Comparison of ENCODE assay signal across 9 cellular contexts in genomic region chr4:186201535-186202230, GRCh38. TPM values are rescaled to one million over a fixed set of nuclear protein-coding genes. Genes with fewer than 3 reads are reported as not detected.
DNase-seq lines count a peak whose midpoint lies in the region; ATAC-seq, FAIRE-seq and TF ChIP-seq lines count a peak whose summit lies in the region.
"Had no signal": no experiment of that assay in that cellular context is flagged by ENCODE, and none has a peak within 500 bp of the region (broad histone marks: within the 10 kb centered on the region; RNA-seq: fewer than 3 reads in every experiment).

No MANE protein-coding gene starts in this region.

- no peak overlapping the region for H3K27ac Mint-ChIP-seq in stimulated activated memory B cell treated with anti-CD40 and anti-IgM and Interleukin-4, amounts not matched to agents 10 μg/mL and 1 μg/mL and 100 μg/mL, for 72 hours

- peaks cover 2% of the 10 kb centered on the region for H3K9me3 Mint-ChIP-seq in stimulated activated memory B cell treated with anti-CD40 and anti-IgM and Interleukin-4, amounts not matched to agents 10 μg/mL and 1 μg/mL and 100 μg/mL, for 72 hours

- WGBS in body of pancreas, 2 donors: 27 to 40% methylated on average over 9 of the region's 9 CpGs
- 31% methylated on average over 9 of the region's 9 CpGs for WGBS in liver

- TF ChIP-seq POLR2A in body of pancreas (IDR thresholded peaks at IDR 0.05): no peak

- TF ChIP-seq CTCF in body of pancreas (IDR thresholded peaks at IDR 0.05) (peak; percentile 63 to 92 (median 82)), liver (IDR thresholded peaks at IDR 0.05; ENCODE audit: low read depth, low read length, missing input control) (peak; percentile 85)

- H3K4me1 Mint-ChIP-seq in stimulated activated memory B cell treated with anti-CD40 and anti-IgM and Interleukin-4, amounts not matched to agents 10 μg/mL and 1 μg/mL and 100 μg/mL, for 72 hours: peaks cover 7% of the 10 kb centered on the region

- peak; percentile 35 for DNase-seq in DMS153 (lab: John Stamatoyannopoulos, UW)
- DNase-seq in HTR-8/SVneo (ENCODE audit: insufficient read length, low spot score): peak; percentile 48
- peak; percentile 33 for DNase-seq in T-helper 9 cell
- peak; percentile 68 to 78 (median 73) for DNase-seq in body of pancreas
- no peak for DNase-seq in middle frontal gyrus (ENCODE audit: extremely low spot score, low spot score)

- H3K27me3 ChIP-seq in body of pancreas (no peaks in the 10 kb centered on the region), liver (ENCODE audit: control insufficient read depth in 4 of 4, insufficient read depth in 4 of 4, low read length in 3 of 4) (no peaks in the 10 kb centered on the region)
- H3K27me3 ChIP-seq: SJCRH30 had no signal

- no peak overlapping the region for H3K4me3 Mint-ChIP-seq in stimulated activated memory B cell treated with anti-CD40 and anti-IgM and Interleukin-4, amounts not matched to agents 10 μg/mL and 1 μg/mL and 100 μg/mL, for 72 hours

- H3K9me3 ChIP-seq in body of pancreas (no peaks in the 10 kb centered on the region), liver (ENCODE audit: control insufficient read depth in 4 of 4, low read length in 3 of 4) (no peaks in the 10 kb centered on the region)
- H3K9me3 ChIP-seq: SJCRH30 had no signal

- FAIRE-seq in HTR-8/SVneo (lab: Jason Lieb, UNC): peak; percentile 28

- peak overlapping the region in 2 of 4 donors; percentile 29 to 47 for H3K27ac ChIP-seq in body of pancreas
- peak overlapping the region in 1 of 2 donors; percentile 32 for H3K27ac ChIP-seq in liver (ENCODE audit: low read depth in 1 of 2, low read length in 2 of 2)
- H3K27ac ChIP-seq: SJCRH30 had no signal

- H3K9ac ChIP-seq in liver (ENCODE audit: low read depth in 1 of 2, low read length in 2 of 2): no peak overlapping the region

- no peaks in the 10 kb centered on the region for H3K27me3 Mint-ChIP-seq in stimulated activated memory B cell treated with anti-CD40 and anti-IgM and Interleukin-4, amounts not matched to agents 10 μg/mL and 1 μg/mL and 100 μg/mL, for 72 hours

- H3K36me3 ChIP-seq in body of pancreas (replicated peaks in 1 of 2; ENCODE audit: insufficient read depth in 1 of 2, low read depth in 2 of 2) (peaks cover 0 to 3% of the 10 kb centered on the region in 2 donors), liver (ENCODE audit: control insufficient read depth in 4 of 4, insufficient read depth in 3 of 4, low read depth in 1 of 4, low read length in 3 of 4) (peaks cover 2 to 42% (median 31%) of the 10 kb centered on the region in 4 donors)
- H3K36me3 ChIP-seq: SJCRH30 had no signal

- H3K4me3 ChIP-seq in body of pancreas: no peak overlapping the region
- no peak overlapping the region for H3K4me3 ChIP-seq in liver (ENCODE audit: low read depth in 1 of 3, low read length in 3 of 3)
- H3K4me3 ChIP-seq: SJCRH30 had no signal

- H3K36me3 Mint-ChIP-seq in stimulated activated memory B cell treated with anti-CD40 and anti-IgM and Interleukin-4, amounts not matched to agents 10 μg/mL and 1 μg/mL and 100 μg/mL, for 72 hours: peaks cover 13% of the 10 kb centered on the region

- ATAC-seq in GM21423 (IDR thresholded peaks at IDR 0.05; ENCODE audit: unreplicated experiment): peak; percentile 80
- ATAC-seq in body of pancreas: peak; percentile 98
- peak; percentile 94 for ATAC-seq in stimulated activated memory B cell treated with anti-CD40 and anti-IgM and Interleukin-4, amounts not matched to agents 10 μg/mL and 1 μg/mL and 100 μg/mL, for 72 hours

- TF ChIP-seq RAD21 in liver (IDR thresholded peaks at IDR 0.05): peak; percentile 74 to 84

- intact Hi-C loops in body of pancreas (cut with DNase I): no loop called here

- H3K4me1 ChIP-seq in body of pancreas: no peaks in the 10 kb centered on the region
- H3K4me1 ChIP-seq in liver (ENCODE audit: control insufficient read depth in 4 of 4, insufficient read depth in 4 of 4, low read length in 3 of 4): peaks cover 0 to 3% (median 0%) of the 10 kb centered on the region in 4 donors
- H3K4me1 ChIP-seq: SJCRH30 had no signal

TF ChIP-seq in liver, 16 proteins besides CTCF, POLR2A, EP300 and RAD21:
- TF ChIP-seq HNF4G (IDR thresholded peaks at IDR 0.05): no peak
- TF ChIP-seq, protein P1, sequence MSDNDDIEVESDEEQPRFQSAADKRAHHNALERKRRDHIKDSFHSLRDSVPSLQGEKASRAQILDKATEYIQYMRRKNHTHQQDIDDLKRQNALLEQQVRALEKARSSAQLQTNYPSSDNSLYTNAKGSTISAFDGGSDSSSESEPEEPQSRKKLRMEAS (IDR thresholded peaks at IDR 0.05): peak; percentile 70
- peak; percentile 19 for TF ChIP-seq SP1 (IDR thresholded peaks at IDR 0.05)
- TF ChIP-seq ATF3 (IDR thresholded peaks at IDR 0.05): no peak
- TF ChIP-seq RXRA (IDR thresholded peaks at IDR 0.05): peak; percentile 17 to 23
- peak; percentile 72 for TF ChIP-seq YY1 (IDR thresholded peaks at IDR 0.05)
- peak in 1 of 2 donors; percentile 28 for TF ChIP-seq HNF4A (conservative IDR thresholded peaks at IDR 0.05)
- no peak for TF ChIP-seq JUND (IDR thresholded peaks at IDR 0.05)
- TF ChIP-seq, protein P2, sequence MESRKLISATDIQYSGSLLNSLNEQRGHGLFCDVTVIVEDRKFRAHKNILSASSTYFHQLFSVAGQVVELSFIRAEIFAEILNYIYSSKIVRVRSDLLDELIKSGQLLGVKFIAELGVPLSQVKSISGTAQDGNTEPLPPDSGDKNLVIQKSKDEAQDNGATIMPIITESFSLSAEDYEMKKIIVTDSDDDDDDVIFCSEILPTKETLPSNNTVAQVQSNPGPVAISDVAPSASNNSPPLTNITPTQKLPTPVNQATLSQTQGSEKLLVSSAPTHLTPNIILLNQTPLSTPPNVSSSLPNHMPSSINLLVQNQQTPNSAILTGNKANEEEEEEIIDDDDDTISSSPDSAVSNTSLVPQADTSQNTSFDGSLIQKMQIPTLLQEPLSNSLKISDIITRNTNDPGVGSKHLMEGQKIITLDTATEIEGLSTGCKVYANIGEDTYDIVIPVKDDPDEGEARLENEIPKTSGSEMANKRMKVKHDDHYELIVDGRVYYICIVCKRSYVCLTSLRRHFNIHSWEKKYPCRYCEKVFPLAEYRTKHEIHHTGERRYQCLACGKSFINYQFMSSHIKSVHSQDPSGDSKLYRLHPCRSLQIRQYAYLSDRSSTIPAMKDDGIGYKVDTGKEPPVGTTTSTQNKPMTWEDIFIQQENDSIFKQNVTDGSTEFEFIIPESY (IDR thresholded peaks at IDR 0.05): no peak
- no peak for TF ChIP-seq FOXA2 (IDR thresholded peaks at IDR 0.05)

RNA-seq across cellular contexts. Expression of gene CYP4V2, which starts 10.3 kb away (rescaled TPM):
- total RNA-seq in body of pancreas (10 to 100 TPM; 62.8 to 65.3 TPM), liver (100 to 1,000 TPM in 1 of 2 donors, 10 to 100 TPM in 1; 28.4 to 119 TPM)
- 10 to 100 TPM; 27.9 to 41.8 TPM for polyA plus RNA-seq in liver

RNA-seq across cellular contexts. Expression of gene KLKB1, which starts 25.6 kb away (rescaled TPM):
- total RNA-seq in body of pancreas (1 to 10 TPM; 2.6 to 3.1 TPM), liver (10 to 100 TPM; 46.8 to 73.7 TPM)
- 10 to 100 TPM; 36.5 to 78.9 TPM for polyA plus RNA-seq in liver
- total RNA-seq: SJCRH30 had no signal

Comparison
In these comparisons a context has a peak if more than half of its experiments do, and no peak if none do; other contexts are left out.
1. RNA of gene KLKB1, which starts 25.6 kb away (total RNA-seq): 46.8 to 73.7 TPM in liver; 2.6 to 3.1 TPM in body of pancreas; every median in the first group is over 10 times any median in the second.
2. Peak in every context shown above with its lines, with median percentiles within 50 percentile points of each other: ATAC-seq.